Comparison of ENCODE assay signal across 22 cellular contexts in the genomic region with DNA sequence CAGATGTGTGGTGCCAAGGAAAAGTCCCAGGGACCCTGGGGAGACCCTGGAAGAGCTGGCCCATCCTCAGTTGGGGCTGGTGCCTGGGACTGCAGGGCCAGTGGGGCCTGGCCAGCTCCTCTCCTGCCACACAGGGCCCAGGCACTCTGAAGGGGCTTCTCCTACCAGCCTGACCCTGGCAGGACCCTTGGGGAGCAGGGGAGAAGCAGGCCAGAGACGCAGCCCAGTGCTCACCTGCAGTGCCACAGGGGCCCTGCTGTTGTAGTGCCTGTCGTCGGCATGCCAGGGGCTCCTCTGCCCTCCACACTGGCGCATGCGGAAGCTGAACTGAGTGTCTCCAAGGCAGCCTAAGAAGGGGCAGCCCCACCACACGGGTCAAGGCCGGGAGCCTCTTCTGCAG.
"Had no signal": no experiment of that assay in that cellular context is flagged by ENCODE, and none has a peak within 500 bp of the region (broad histone marks: within the 10 kb centered on the region; RNA-seq: fewer than 3 reads in every experiment).

No MANE protein-coding gene starts in this region.

- H3K36me3 ChIP-seq: brain microvascular endothelial cell, heart right ventricle, lower lobe of right lung, ovary, prostate gland, thoracic aorta, upper lobe of left lung, WERI-Rb-1 had no signal

- ATAC-seq: activated CD8-positive, alpha-beta T cell treated with anti-CD3 and anti-CD28 coated beads, Interleukin-2, amount 10 ng/mL, durations not matched to agents 7 days and 5 days; heart right ventricle; lower lobe of right lung; naive thymus-derived CD4-positive, alpha-beta T cell had no signal

- DNase-seq: activated CD4-positive, alpha-beta T cell treated with anti-CD3 and anti-CD28 coated beads, Interleukin-2, amount 50 U/mL, for 1 hour; activated CD4-positive, CD25-positive, alpha-beta regulatory T cell treated with anti-CD3 and anti-CD28 coated beads, Interleukin-2, amount 50 U/mL, for 72 hours; activated CD8-positive, alpha-beta T cell treated with anti-CD3 and anti-CD28 coated beads, Interleukin-2, amount 10 ng/mL, durations not matched to agents 7 days and 5 days; activated gamma-delta T cell; aorta; brain microvascular endothelial cell; caudate nucleus; dermis blood vessel endothelial cell; effector CD8-positive, alpha-beta T cell; erythroblast; foreskin fibroblast; heart right ventricle; naive thymus-derived CD4-positive, alpha-beta T cell; ovary; stimulated activated CD4-positive, alpha-beta T cell treated with anti-CD3 and anti-CD28 coated beads, Interleukin-2, amount 100 ng/mL, for 48 hours; stimulated activated CD8-positive, alpha-beta memory T cell treated with anti-CD3 and anti-CD28 coated beads, Interleukin-4, amount 100 ng/mL, for 48 hours; stimulated activated naive CD4-positive, alpha-beta T cell; WERI-Rb-1 had no signal

- H3K27ac ChIP-seq: brain microvascular endothelial cell, heart right ventricle, lower lobe of right lung, ovary, prostate gland, thoracic aorta, upper lobe of left lung, WERI-Rb-1 had no signal

- H3K27me3 ChIP-seq: brain microvascular endothelial cell, heart right ventricle, ovary, upper lobe of left lung had no signal

- H3K4me1 ChIP-seq: prostate gland had no signal

- H3K9me3 ChIP-seq: heart right ventricle, lower lobe of right lung, ovary, prostate gland, thoracic aorta, upper lobe of left lung had no signal

- H3K4me3 ChIP-seq: heart right ventricle, lower lobe of right lung, ovary, prostate gland, thoracic aorta, upper lobe of left lung had no signal
